ENCODE assay signal across 6 cellular contexts in genomic region chr9:34024476-34024875, GRCh38. TPM values are rescaled to one million over a fixed set of nuclear protein-coding genes. Genes with fewer than 3 reads are reported as not detected.
A peak's percentile ranks its signal among the peaks of the same experiment; 100 is the strongest.
DNase-seq lines count a peak whose midpoint lies in the region; ATAC-seq and TF ChIP-seq lines count a peak whose summit lies in the region.
"Not testable (repeated sequence)": the region's sequence is repeated elsewhere in the genome, so short reads cannot be mapped to it uniquely, and the experiment has no call there.

No MANE protein-coding gene starts in this region.

- not testable (repeated sequence) for H3K9me3 Mint-ChIP-seq in activated T-helper 17 cell treated with anti-CD3 and anti-CD28 coated beads, Interleukin-2, amount 50 U/mL, for 72 hours; mesothelial cell of epicardium

- DNase-seq in dermis blood vessel endothelial cell (peak; percentile 74), fibroblast of pulmonary artery (ENCODE audit: low read depth) (peak; percentile 22)
- DNase-seq in left ventricle myocardium inferior; mesothelial cell of epicardium (ENCODE audit: low spot score in 2 of 2, unreplicated experiment in 2 of 2); sigmoid colon: not testable (repeated sequence)

- not testable (repeated sequence) for H3K27me3 Mint-ChIP-seq in activated T-helper 17 cell treated with anti-CD3 and anti-CD28 coated beads, Interleukin-2, amount 50 U/mL, for 72 hours; mesothelial cell of epicardium (ENCODE audit: low read depth)

- not testable (repeated sequence) for H3K4me3 Mint-ChIP-seq in activated T-helper 17 cell treated with anti-CD3 and anti-CD28 coated beads, Interleukin-2, amount 50 U/mL, for 72 hours; mesothelial cell of epicardium

- H3K27ac Mint-ChIP-seq in activated T-helper 17 cell treated with anti-CD3 and anti-CD28 coated beads, Interleukin-2, amount 50 U/mL, for 72 hours = peak overlapping the region; percentile 50
- peak overlapping the region; percentile 2 for H3K27ac Mint-ChIP-seq in mesothelial cell of epicardium

- TF ChIP-seq POLR2A in sigmoid colon (IDR thresholded peaks at IDR 0.05) = not testable (repeated sequence)

- H3K4me3 ChIP-seq in fibroblast of pulmonary artery (replicated peaks; ENCODE audit: low read depth, low read length); left ventricle myocardium inferior; sigmoid colon: not testable (repeated sequence)

- WGBS in sigmoid colon, 2 donors = 94 to 95% methylated on average over 9 of the region's 9 CpGs

- H3K4me1 Mint-ChIP-seq in activated T-helper 17 cell treated with anti-CD3 and anti-CD28 coated beads, Interleukin-2, amount 50 U/mL, for 72 hours; mesothelial cell of epicardium: not testable (repeated sequence)

- not testable (repeated sequence) for H3K9me3 ChIP-seq in left ventricle myocardium inferior (replicated peaks); sigmoid colon

- ATAC-seq in activated T-helper 17 cell treated with anti-CD3 and anti-CD28 coated beads, Interleukin-2, amount 50 U/mL, for 72 hours (replicated peaks) = not testable (repeated sequence)

- peak overlapping the region; percentile 72 for H3K27ac ChIP-seq in left ventricle myocardium inferior (replicated peaks)
- peak overlapping the region in 3 of 4 donors; percentile 29 to 70 (median 35) for H3K27ac ChIP-seq in sigmoid colon

- intact Hi-C loops in left ventricle myocardium inferior (cut with micrococcal nuclease); sigmoid colon (cut with DNase I): not testable (repeated sequence)

- H3K36me3 Mint-ChIP-seq in activated T-helper 17 cell treated with anti-CD3 and anti-CD28 coated beads, Interleukin-2, amount 50 U/mL, for 72 hours (ENCODE audit: low read depth) = peaks cover 44% of the 10 kb centered on the region
- not testable (repeated sequence) for H3K36me3 Mint-ChIP-seq in mesothelial cell of epicardium

- H3K36me3 ChIP-seq in left ventricle myocardium inferior, sigmoid colon: not testable (repeated sequence)

- TF ChIP-seq CTCF in fibroblast of pulmonary artery (IDR thresholded peaks at IDR 0.05; ENCODE audit: low read length, missing control alignments); left ventricle myocardium inferior (IDR thresholded peaks at IDR 0.05; ENCODE audit: borderline replicate concordance); mesothelial cell of epicardium (IDR thresholded peaks at IDR 0.05; ENCODE audit: unreplicated experiment); sigmoid colon (IDR thresholded peaks at IDR 0.05): not testable (repeated sequence)

- not testable (repeated sequence) for TF ChIP-seq EP300 in sigmoid colon (IDR thresholded peaks at IDR 0.05)

- H3K27me3 ChIP-seq in left ventricle myocardium inferior (ENCODE audit: low read depth); sigmoid colon: not testable (repeated sequence)

- H3K4me1 ChIP-seq in left ventricle myocardium inferior = peaks cover 52% of the 10 kb centered on the region
- peaks cover 0 to 24% (median 14%) of the 10 kb centered on the region in 4 donors for H3K4me1 ChIP-seq in sigmoid colon

RNA-seq across cellular contexts. Expression of gene UBAP2, which starts 24.2 kb away (rescaled TPM):
- total RNA-seq in activated T-helper 17 cell treated with anti-CD3 and anti-CD28 coated beads, Interleukin-2, amount 50 U/mL, for 72 hours = 10 to 100 TPM; 45.7 to 57.0 TPM
- total RNA-seq in dermis blood vessel endothelial cell = 28.4 and 31.8 TPM in 2 replicates
- 26.4 TPM for total RNA-seq in left ventricle myocardium inferior
- 51.5 to 56.4 TPM (median 52.2 TPM) in 3 replicates for total RNA-seq in mesothelial cell of epicardium
- 10 to 100 TPM; 28.8 to 50.4 (median 37.0) TPM for total RNA-seq in sigmoid colon
- polyA plus RNA-seq in sigmoid colon = 10 to 100 TPM in 1 of 3 donors, 1 to 10 TPM in 2; 6.6 to 19.9 (median 7.4) TPM
